In the genomic region with DNA sequence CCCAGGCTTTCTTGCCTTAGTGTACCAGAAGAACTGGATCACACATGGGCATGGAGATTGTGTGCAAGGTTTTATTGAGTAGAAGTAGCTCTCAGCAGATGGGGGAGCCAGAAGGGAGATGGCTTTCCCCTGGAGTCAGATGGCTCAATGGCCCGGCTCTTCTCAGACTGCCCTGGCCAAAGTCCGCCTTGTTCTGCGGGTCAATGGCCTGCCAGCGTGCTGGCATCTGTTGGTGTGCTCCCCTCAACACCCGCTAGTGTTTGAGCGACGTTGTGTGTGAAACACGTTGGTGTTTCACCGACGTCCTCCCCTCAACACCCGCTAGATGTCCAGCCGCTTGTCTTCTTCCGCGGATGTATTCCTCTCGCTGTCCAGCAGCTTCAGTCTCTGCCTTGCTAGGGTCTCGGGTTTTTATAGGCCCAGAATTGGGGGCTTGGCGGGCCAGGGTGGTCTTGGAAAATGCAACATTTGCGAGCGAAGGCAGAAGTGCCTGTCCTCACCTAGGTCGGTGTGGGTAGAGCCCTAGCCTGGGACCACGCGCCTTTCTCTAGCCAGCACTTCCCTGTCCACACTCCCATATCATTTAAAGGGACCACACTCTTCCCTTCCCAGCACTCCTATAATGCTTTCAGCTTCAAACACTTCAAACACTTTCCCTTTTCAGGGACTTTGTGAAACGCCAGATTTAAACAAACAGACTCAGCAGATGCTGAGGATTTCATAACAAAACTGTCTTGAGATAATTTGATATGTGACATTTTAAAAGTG, we compare ENCODE assay signal across 25 cellular contexts. TPM values are rescaled to one million over a fixed set of nuclear protein-coding genes. Genes with fewer than 3 reads are reported as not detected.
A peak's percentile ranks its signal among the peaks of the same experiment; 100 is the strongest.
DNase-seq lines count a peak whose midpoint lies in the region; ATAC-seq, FAIRE-seq and TF ChIP-seq lines count a peak whose summit lies in the region.
"Had no signal": no experiment of that assay in that cellular context is flagged by ENCODE, and none has a peak within 500 bp of the region (broad histone marks: within the 10 kb centered on the region; RNA-seq: fewer than 3 reads in every experiment).

No MANE protein-coding gene starts in this region.

- intact Hi-C loops in HepG2 (cut with micrococcal nuclease; ENCODE audit: unreplicated experiment), result no loop called here
- intact Hi-C loops in right lobe of liver (cut with DNase I), result no loop called here
- intact Hi-C loops in left lung (cut with DNase I), result no loop called here
- intact Hi-C loops in upper lobe of right lung (cut with DNase I), result no loop called here
- intact Hi-C loops in head of caudate nucleus (cut with DNase I), result no loop called here

- no peak overlapping the region for H3K9ac ChIP-seq in HepG2 (ENCODE audit: insufficient read depth, low read depth, low read length)
- H3K9ac ChIP-seq: BLaER1 treated with 17β-estradiol and CSF1 and Interleukin-3, amounts not matched to agents 10 nM and 100 nM; GM23248 had no signal

- TF ChIP-seq POLR2A in HepG2 (IDR thresholded peaks at IDR 0.05; ENCODE audit: insufficient read depth in 1 of 2, low read depth in 2 of 2, low read length in 2 of 2) (no peak), right lobe of liver (IDR thresholded peaks at IDR 0.05) (no peak)

- no peak for TF ChIP-seq RAD21 in HepG2 (CRISPR knock-in tag; IDR thresholded peaks at IDR 0.05)

- H3K27ac Mint-ChIP-seq in CD8-positive, alpha-beta memory T cell, result no peak overlapping the region
- H3K27ac Mint-ChIP-seq: CD14-positive monocyte; CD4-positive, alpha-beta T cell had no signal

- H3K36me3 ChIP-seq in HepG2 (replicated peaks in 1 of 2; ENCODE audit: control insufficient read depth in 1 of 2, insufficient read depth in 2 of 2, low read length in 2 of 2), result no peaks in the 10 kb centered on the region
- H3K36me3 ChIP-seq in right lobe of liver, result no peaks in the 10 kb centered on the region
- no peaks in the 10 kb centered on the region for H3K36me3 ChIP-seq in left lung
- H3K36me3 ChIP-seq in upper lobe of right lung, result no peaks in the 10 kb centered on the region
- H3K36me3 ChIP-seq in CD8-positive, alpha-beta memory T cell (ENCODE audit: insufficient read depth, low read length), result no peaks in the 10 kb centered on the region
- H3K36me3 ChIP-seq: BE2C had no signal

- peaks cover 0 to 8% (median 3%) of the 10 kb centered on the region in 5 donors for H3K9me3 Mint-ChIP-seq in CD8-positive, alpha-beta memory T cell
- H3K9me3 Mint-ChIP-seq: CD4-positive, alpha-beta T cell had no signal

- no peaks in the 10 kb centered on the region for H3K36me3 Mint-ChIP-seq in CD8-positive, alpha-beta memory T cell
- H3K36me3 Mint-ChIP-seq: CD14-positive monocyte had no signal

- POLR2A ChIA-PET in HepG2 (lab: Yijun Ruan, JAX), result no interaction called here
- POLR2A ChIA-PET in CD8-positive, alpha-beta memory T cell (lab: Charles Lee), result no interaction called here

- H3K27me3 Mint-ChIP-seq in CD8-positive, alpha-beta memory T cell, result peaks cover 6 to 16% of the 10 kb centered on the region in 2 donors

- no peaks in the 10 kb centered on the region for H3K4me1 Mint-ChIP-seq in CD8-positive, alpha-beta memory T cell
- H3K4me1 Mint-ChIP-seq: CD14-positive monocyte had no signal

- no peak for FAIRE-seq in HepG2 (lab: Jason Lieb, UNC)
- FAIRE-seq: A549, G401.6, GM12892, H1 had no signal

- H3K4me2 ChIP-seq in HepG2 (ENCODE audit: low read depth, low read length), result peak overlapping the region; percentile 19; the same call in 1 of the 2 replicates
- H3K4me2 ChIP-seq: A549; BLaER1 treated with 17β-estradiol and CSF1 and Interleukin-3, amounts not matched to agents 10 nM and 100 nM had no signal

- H3K27ac ChIP-seq in HepG2 (ENCODE audit: extremely low read length, insufficient read depth, low read length), result no peak overlapping the region
- H3K27ac ChIP-seq in right lobe of liver, result no peak overlapping the region
- H3K27ac ChIP-seq in left lung, result no peak overlapping the region
- H3K27ac ChIP-seq in upper lobe of right lung, result no peak overlapping the region
- no peak overlapping the region for H3K27ac ChIP-seq in CD8-positive, alpha-beta memory T cell (ENCODE audit: low read depth, low read length)
- H3K27ac ChIP-seq: A549; BLaER1 treated with 17β-estradiol and CSF1 and Interleukin-3, amounts not matched to agents 10 nM and 100 nM; GM23248 had no signal

- in situ Hi-C loops in HepG2 (cut with HindIII; ENCODE audit: extremely low pct_ligation_motif_present, low pct_unique_long_range_greater_than_20kb), result no loop called here

- no peak for DNase-seq in HepG2 (ENCODE audit: low spot score)
- no peak for DNase-seq in right lobe of liver
- no peak for DNase-seq in left lung
- DNase-seq in upper lobe of right lung, result peak; percentile 48
- no peak for DNase-seq in CD8-positive, alpha-beta memory T cell
- no peak for DNase-seq in head of caudate nucleus
- DNase-seq in MV-4-11 (lab: John Stamatoyannopoulos, UW), result no peak
- DNase-seq: 8988T; ACHN; AML-193; BE2C; Caco-2; CD4-positive, alpha-beta T cell; DMS153; DND-41; GM23248; H7; HCEC 1CT had no signal

- H3K9me3 ChIP-seq in HepG2 (ENCODE audit: low read length) (peaks cover 7% of the 10 kb centered on the region), right lobe of liver (no peaks in the 10 kb centered on the region), left lung (peaks cover 0 to 12% of the 10 kb centered on the region in 2 donors), upper lobe of right lung (no peaks in the 10 kb centered on the region)
- H3K9me3 ChIP-seq in CD8-positive, alpha-beta memory T cell (ENCODE audit: low read length), result no peaks in the 10 kb centered on the region
- H3K9me3 ChIP-seq: A549, BE2C had no signal

- 35% methylated on average over 15 of the region's 23 CpGs for WGBS in HepG2 (ENCODE audit: low lambda C conversion rate)
- 70% methylated on average over 20 of the region's 23 CpGs for WGBS in right lobe of liver (ENCODE audit: insufficient coverage, low coverage, low lambda C conversion rate, missing lambda C conversion rate)

- no peak overlapping the region for H3K4me3 ChIP-seq in HepG2 (replicated peaks in 1 of 3; ENCODE audit: insufficient read depth in 1 of 3, low read depth in 2 of 3, low read length in 3 of 3)
- H3K4me3 ChIP-seq in right lobe of liver, result no peak overlapping the region
- no peak overlapping the region for H3K4me3 ChIP-seq in left lung
- H3K4me3 ChIP-seq in upper lobe of right lung, result no peak overlapping the region
- no peak overlapping the region for H3K4me3 ChIP-seq in CD8-positive, alpha-beta memory T cell (ENCODE audit: low read length)
- H3K4me3 ChIP-seq: A549; BLaER1 treated with 17β-estradiol and CSF1 and Interleukin-3, amounts not matched to agents 10 nM and 100 nM; GM23248 had no signal

- H3K79me2 ChIP-seq in HepG2 (ENCODE audit: insufficient read depth, low read length), result no peaks in the 10 kb centered on the region

- TF ChIP-seq EP300 in HepG2 (IDR thresholded peaks at IDR 0.05; ENCODE audit: low read depth in 2 of 2, low read length in 2 of 2) (no peak), HepG2 (CRISPR knock-in tag; IDR thresholded peaks at IDR 0.05; ENCODE audit: borderline replicate concordance) (no peak)

- TF ChIP-seq CTCF in HepG2 (CRISPR knock-in tag; IDR thresholded peaks at IDR 0.05) (no peak), right lobe of liver (IDR thresholded peaks at IDR 0.05) (no peak), left lung (IDR thresholded peaks at IDR 0.05) (no peak), upper lobe of right lung (IDR thresholded peaks at IDR 0.05) (no peak)

- CTCF ChIA-PET in HepG2 (lab: Yijun Ruan, JAX; ENCODE audit: low intra/inter-chr PET ratio, low total read pairs), result no interaction called here
- CTCF ChIA-PET in CD8-positive, alpha-beta memory T cell (lab: Charles Lee), result no interaction called here

- no TSS peak for BruUV-seq in HepG2 (replicated peaks; lab: Mats Ljungman, UMichigan)

- ATAC-seq in HepG2, result peak; percentile 88
- ATAC-seq in right lobe of liver, result no peak
- ATAC-seq in SK-N-SH treated with all-trans-retinoic acid at 6 μM for 48 hours, result peak; percentile 90
- ATAC-seq in left lung, result peak; percentile 53
- ATAC-seq in upper lobe of right lung, result peak; percentile 53
- ATAC-seq: A549 had no signal

- H3K4me3 Mint-ChIP-seq in CD8-positive, alpha-beta memory T cell, result no peak overlapping the region
- H3K4me3 Mint-ChIP-seq: CD14-positive monocyte; CD4-positive, alpha-beta T cell had no signal

- no peak overlapping the region for H2AFZ ChIP-seq in HepG2 (ENCODE audit: low read length)
- H2AFZ ChIP-seq: GM23248 had no signal

- H3K27me3 ChIP-seq in HepG2 (ENCODE audit: control insufficient read depth in 1 of 2, insufficient read depth in 2 of 2, low read length in 2 of 2) (peaks cover 0 to 3% of the 10 kb centered on the region in 2 experiments; a peak in 2 of 5 replicates), right lobe of liver (no peaks in the 10 kb centered on the region), left lung (no peaks in the 10 kb centered on the region), upper lobe of right lung (no peaks in the 10 kb centered on the region)
- H3K27me3 ChIP-seq in CD8-positive, alpha-beta memory T cell (ENCODE audit: insufficient read depth, low read length, poor library complexity, severe bottlenecking), result no peaks in the 10 kb centered on the region
- H3K27me3 ChIP-seq: BE2C; BLaER1 treated with 17β-estradiol and CSF1 and Interleukin-3, amounts not matched to agents 10 nM and 100 nM had no signal

- H3K4me1 ChIP-seq in HepG2 (ENCODE audit: insufficient read depth, low read length) (no peaks in the 10 kb centered on the region), right lobe of liver (no peaks in the 10 kb centered on the region), left lung (no peaks in the 10 kb centered on the region), upper lobe of right lung (no peaks in the 10 kb centered on the region)
- H3K4me1 ChIP-seq in CD8-positive, alpha-beta memory T cell (ENCODE audit: insufficient read depth, low read length), result no peaks in the 10 kb centered on the region
- H3K4me1 ChIP-seq: A549; BE2C; BLaER1 treated with 17β-estradiol and CSF1 and Interleukin-3, amounts not matched to agents 10 nM and 100 nM; Caco-2 had no signal

- no peaks in the 10 kb centered on the region for H4K20me1 ChIP-seq in HepG2 (ENCODE audit: insufficient read depth, low read length)
- H4K20me1 ChIP-seq: BLaER1 treated with 17β-estradiol and CSF1 and Interleukin-3, amounts not matched to agents 10 nM and 100 nM had no signal

RNA-seq across cellular contexts. Expression of a gene that starts 21.1 kb away (rescaled TPM):
- 0.04 TPM in 1 of 2 replicates, not detected in the other for total RNA-seq in HepG2 (2016; rRNA removed; fragmentation: Illumina TruSeq; extraction: Trizol)
- not detected in 2 replicates for total RNA-seq in HepG2 (2016; cell fraction: cytosol; rRNA removed; fragmentation: Illumina TruSeq; extraction: Trizol; ENCODE audit: low read depth)
- not detected in 2 replicates for total RNA-seq in HepG2 (2016; cell fraction: insoluble cytoplasmic fraction; rRNA removed; fragmentation: Illumina TruSeq; extraction: Trizol)
- total RNA-seq in HepG2 (2016; cell fraction: membrane; rRNA removed; fragmentation: Illumina TruSeq; extraction: Trizol), result not detected in 2 replicates
- total RNA-seq in HepG2 (2016; cell fraction: nucleus; rRNA removed; fragmentation: Illumina TruSeq; extraction: Trizol), result not detected in 2 replicates
- polyA plus RNA-seq in HepG2 (2011; rRNA removed), result 0.03 and 0.04 TPM in 2 replicates
- 0.04 TPM in 1 of 2 replicates, not detected in the other for polyA plus RNA-seq in HepG2 (2011; cell fraction: cytosol; rRNA removed)
- not detected in 2 replicates for polyA plus RNA-seq in HepG2 (2011; cell fraction: nucleus; rRNA removed)
- 0.04 TPM in 1 of 2 replicates, not detected in the other for polyA plus RNA-seq in HepG2 (2012)
- not detected in 2 replicates for polyA plus RNA-seq in HepG2 (2016; cell fraction: cytosol; fragmentation: Illumina TruSeq; extraction: Trizol; ENCODE audit: low read depth)
- not detected in 2 replicates for polyA plus RNA-seq in HepG2 (2016; cell fraction: insoluble cytoplasmic fraction; fragmentation: Illumina TruSeq; extraction: Trizol; ENCODE audit: low read depth)
- 0.03 TPM in 1 of 2 replicates, not detected in the other for polyA plus RNA-seq in HepG2 (2016; cell fraction: membrane; fragmentation: Illumina TruSeq; extraction: Trizol; ENCODE audit: low read depth)
- polyA plus RNA-seq in HepG2 (2016; cell fraction: nucleus; fragmentation: Illumina TruSeq; extraction: Trizol; ENCODE audit: insufficient read depth, low read depth), result not detected in 2 replicates
- 0.08 TPM in 1 of 2 replicates, not detected in the other for polyA minus RNA-seq in HepG2 (2011; rRNA and poly(A)+ RNA removed; ENCODE audit: low replicate concordance)
- not detected in 2 replicates for polyA minus RNA-seq in HepG2 (2011; cell fraction: cytosol; rRNA and poly(A)+ RNA removed)
- polyA minus RNA-seq in HepG2 (2011; cell fraction: nucleus; rRNA and poly(A)+ RNA removed), result 0.77 TPM in 1 of 2 replicates, not detected in the other
- total RNA-seq in right lobe of liver, result under 1 TPM in 1 of 6 experiments, not detected in 5; 0.17 TPM
- 1 to 10 TPM; 2.0 to 6.2 TPM for total RNA-seq in left lung
- total RNA-seq in upper lobe of right lung, result 8.1 TPM
- under 1 TPM; 0.58 to 0.59 TPM for total RNA-seq in CD8-positive, alpha-beta memory T cell
- 0.53 TPM for polyA plus RNA-seq in CD8-positive, alpha-beta memory T cell

Comparison
In these comparisons a context has a peak if more than half of its experiments do, and no peak if none do; other contexts are left out.
1. ATAC-seq: peak in HepG2 (single experiment), SK-N-SH treated with all-trans-retinoic acid at 6 μM for 48 hours (single experiment), left lung (single experiment) and upper lobe of right lung (single experiment); none in right lobe of liver (0 of 4).